Comparison of ENCODE assay signal across 10 cellular contexts in genomic region chr10:34861293-34862004, GRCh38. TPM values are rescaled to one million over a fixed set of nuclear protein-coding genes. Genes with fewer than 3 reads are reported as not detected.
DNase-seq lines count a peak whose midpoint lies in the region; ATAC-seq, FAIRE-seq and TF ChIP-seq lines count a peak whose summit lies in the region.
"Had no signal": no experiment of that assay in that cellular context is flagged by ENCODE, and none has a peak within 500 bp of the region (broad histone marks: within the 10 kb centered on the region; RNA-seq: fewer than 3 reads in every experiment).

No MANE protein-coding gene starts in this region.

- ATAC-seq in GM18498 (IDR thresholded peaks at IDR 0.05; ENCODE audit: unreplicated experiment), result no peak
- no peak for ATAC-seq in GM21381 (IDR thresholded peaks at IDR 0.05; ENCODE audit: unreplicated experiment)

- DNase-seq in NCI-H2081 (lab: John Stamatoyannopoulos, UW) (peak; percentile 35 to 68), NCI-H2081 treated with DMSO at 0.1 percent for 48 hours (lab: John Stamatoyannopoulos, UW) (no peak), NCI-H2227 treated with DMSO at 0.1 percent for 48 hours (lab: John Stamatoyannopoulos, UW) (peak; percentile 28), fibroblast of peridontal ligament (ENCODE audit: extremely low read depth) (peak; percentile 71), stomach (peak; percentile 56), GM19239 (ENCODE audit: insufficient read length, low spot score) (no peak)
- DNase-seq: activated CD4-positive, CD25-positive, alpha-beta regulatory T cell had no signal

- WGBS in stomach, 5 donors, result 21 to 56% (median 44%) methylated on average over 8 of the region's 8 CpGs

- no peak for TF ChIP-seq EP300 in stomach (IDR thresholded peaks at IDR 0.05)

- FAIRE-seq in GM19239 (lab: Jason Lieb, UNC), result no peak
- FAIRE-seq: A204.1 had no signal

- peaks cover 5 to 45% (median 28%) of the 10 kb centered on the region in 4 donors for H3K4me1 ChIP-seq in stomach

- H3K36me3 ChIP-seq in stomach, result no peaks in the 10 kb centered on the region

- H3K4me3 ChIP-seq in stomach, result no peak overlapping the region

- intact Hi-C loops in stomach (cut with DNase I; ENCODE audit: low total_unique reads), result no loop called here

- no peaks in the 10 kb centered on the region for H3K9me3 ChIP-seq in stomach

- TF ChIP-seq CTCF in stomach (IDR thresholded peaks at IDR 0.05), result no peak

- H3K27ac ChIP-seq in stomach, result no peak overlapping the region

- H3K27me3 ChIP-seq in stomach, result no peaks in the 10 kb centered on the region

- TF ChIP-seq POLR2A in stomach (IDR thresholded peaks at IDR 0.05), result no peak

RNA-seq across cellular contexts. Expression of gene PARD3, which starts 46.4 kb away (rescaled TPM):
- 100 to 1,000 TPM in 1 of 5 donors, 10 to 100 TPM in 4; 23.9 to 118 (median 59.8) TPM for total RNA-seq in stomach
- 10 to 100 TPM; 13.7 to 23.6 (median 16.6) TPM for polyA plus RNA-seq in stomach

Comparison
In these comparisons a context has a peak if more than half of its experiments do, and no peak if none do; other contexts are left out.
1. DNase-seq: peak in NCI-H2081 (2 of 2), NCI-H2227 treated with DMSO at 0.1 percent for 48 hours (single experiment), fibroblast of peridontal ligament (single experiment) and stomach (single experiment); none in NCI-H2081 treated with DMSO at 0.1 percent for 48 hours (single experiment) and GM19239 (single experiment).